In the genomic region with DNA sequence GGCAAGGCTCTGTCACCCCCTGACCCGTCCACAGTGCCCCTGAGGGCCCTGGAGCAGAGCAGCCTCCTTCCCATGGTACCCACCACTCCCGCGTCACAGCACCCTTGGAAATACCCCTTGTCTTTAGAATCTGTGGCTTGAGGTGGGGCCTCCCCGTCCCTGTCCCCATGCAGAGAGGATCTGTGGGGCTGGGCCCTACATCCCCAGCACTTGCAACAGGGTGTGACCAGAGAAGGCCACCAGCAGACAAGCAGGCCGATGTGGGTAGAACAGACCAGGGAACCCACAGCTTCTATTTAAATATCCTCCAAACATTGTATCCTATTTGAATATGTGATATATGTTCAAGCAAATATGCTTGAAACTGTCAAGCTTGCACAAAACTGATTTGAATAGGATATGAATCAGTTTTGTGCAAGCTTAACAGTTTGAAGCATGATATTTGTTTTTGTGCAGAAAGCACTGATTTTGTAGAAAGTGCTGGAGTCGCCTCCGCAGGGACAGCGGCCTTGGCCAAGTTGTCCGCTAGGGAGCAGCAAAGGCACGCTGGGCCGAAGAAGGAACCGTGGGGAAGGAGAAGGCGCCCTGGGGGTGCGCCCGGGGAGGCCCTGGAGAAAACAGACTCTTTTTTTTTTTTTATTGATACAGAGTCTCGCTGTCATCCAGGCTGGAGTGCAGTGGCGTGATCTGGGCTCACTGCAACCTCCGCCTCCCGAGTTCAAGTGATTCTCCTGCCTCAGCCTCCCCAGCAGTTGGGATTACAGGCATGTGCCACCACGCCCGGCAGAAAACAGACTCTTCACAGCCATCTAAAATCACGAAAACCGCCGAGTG, we compare ENCODE assay signal across 8 cellular contexts. TPM values are rescaled to one million over a fixed set of nuclear protein-coding genes. Genes with fewer than 3 reads are reported as not detected.
DNase-seq lines count a peak whose midpoint lies in the region; ATAC-seq lines count a peak whose summit lies in the region.

No MANE protein-coding gene starts in this region.

- DNase-seq in DMS53 treated with DMSO at 0.1 percent for 48 hours (lab: John Stamatoyannopoulos, UW; ENCODE audit: unreplicated experiment) (peak; percentile 8), NOMO-1 treated with DMSO at 0.1 percent for 48 hours (lab: John Stamatoyannopoulos, UW; ENCODE audit: unreplicated experiment) (peak; percentile 53), astrocyte of the hippocampus (ENCODE audit: low read depth, low spot score) (peak; percentile 79), left lobe of liver (ENCODE audit: low spot score) (peak; percentile 48), NCI-H510A (lab: John Stamatoyannopoulos, UW) (no peak)
- DNase-seq in stimulated activated naive CD8-positive, alpha-beta T cell treated with anti-CD3 and anti-CD28 coated beads, Interleukin-15, amount 100 ng/mL, for 72 hours, result peak; percentile 64 to 70

- peak; percentile 50 for ATAC-seq in GM21423 (IDR thresholded peaks at IDR 0.05; ENCODE audit: unreplicated experiment)
- peak; percentile 52 for ATAC-seq in left lobe of liver
- peak; percentile 67 for ATAC-seq in stimulated activated naive CD8-positive, alpha-beta T cell treated with anti-CD3 and anti-CD28 coated beads, Interleukin-15, amount 100 ng/mL, for 72 hours
- no peak for ATAC-seq in HG03108 (IDR thresholded peaks at IDR 0.05; ENCODE audit: unreplicated experiment)

- no peaks in the 10 kb centered on the region for H3K9me3 Mint-ChIP-seq in stimulated activated naive CD8-positive, alpha-beta T cell treated with anti-CD3 and anti-CD28 coated beads, Interleukin-15, amount 100 ng/mL, for 72 hours

- H3K27me3 Mint-ChIP-seq in stimulated activated naive CD8-positive, alpha-beta T cell treated with anti-CD3 and anti-CD28 coated beads, Interleukin-15, amount 100 ng/mL, for 72 hours, result peaks cover 70% of the 10 kb centered on the region

- peaks cover 41% of the 10 kb centered on the region for H3K4me1 Mint-ChIP-seq in stimulated activated naive CD8-positive, alpha-beta T cell treated with anti-CD3 and anti-CD28 coated beads, Interleukin-15, amount 100 ng/mL, for 72 hours

- peak overlapping the region in 1 of 2 donors; percentile 32 for H3K4me3 Mint-ChIP-seq in stimulated activated naive CD8-positive, alpha-beta T cell treated with anti-CD3 and anti-CD28 coated beads, Interleukin-15, amount 100 ng/mL, for 72 hours

- H3K27ac Mint-ChIP-seq in stimulated activated naive CD8-positive, alpha-beta T cell treated with anti-CD3 and anti-CD28 coated beads, Interleukin-15, amount 100 ng/mL, for 72 hours, result no peak overlapping the region

RNA-seq across cellular contexts. Expression of gene CFAP46, which starts 2.2 kb away (rescaled TPM):
- total RNA-seq in left lobe of liver, result 0.08 TPM
